Comparison of ENCODE assay signal across 1 cellular context in the genomic region with DNA sequence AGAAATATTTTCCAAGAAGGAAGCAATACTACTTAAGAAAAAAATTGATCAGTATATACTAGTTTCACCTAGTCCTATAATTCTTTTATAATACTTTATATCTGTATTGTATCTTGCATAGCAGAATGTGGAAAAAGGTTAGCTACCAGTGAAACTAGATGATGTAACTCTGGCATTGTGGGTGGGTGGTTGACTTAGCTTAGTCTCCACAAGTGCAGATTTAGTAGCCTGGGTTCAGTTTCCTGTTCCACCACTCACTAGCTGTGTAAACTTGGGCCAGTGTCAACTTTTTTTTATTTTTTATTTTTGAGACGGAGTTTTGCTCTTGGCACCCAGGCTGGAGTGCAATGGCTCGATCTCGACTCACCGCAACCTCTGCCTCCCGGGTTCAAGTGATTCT.
TF ChIP-seq lines count a peak whose summit lies in the region.

No MANE protein-coding gene starts in this region.

TF ChIP-seq in GM12878, 131 proteins besides CTCF, POLR2A, EP300 and RAD21:
- TF ChIP-seq EGR1 (IDR thresholded peaks at IDR 0.05; ENCODE audit: borderline replicate concordance in 1 of 2, low read depth in 2 of 2, low read length in 2 of 2): peak in 1 of 2 experiments; percentile 12; a peak in 1 of 3 replicates
- TF ChIP-seq NR2F1 (conservative IDR thresholded peaks at IDR 0.05): no peak
- TF ChIP-seq, protein P1, sequence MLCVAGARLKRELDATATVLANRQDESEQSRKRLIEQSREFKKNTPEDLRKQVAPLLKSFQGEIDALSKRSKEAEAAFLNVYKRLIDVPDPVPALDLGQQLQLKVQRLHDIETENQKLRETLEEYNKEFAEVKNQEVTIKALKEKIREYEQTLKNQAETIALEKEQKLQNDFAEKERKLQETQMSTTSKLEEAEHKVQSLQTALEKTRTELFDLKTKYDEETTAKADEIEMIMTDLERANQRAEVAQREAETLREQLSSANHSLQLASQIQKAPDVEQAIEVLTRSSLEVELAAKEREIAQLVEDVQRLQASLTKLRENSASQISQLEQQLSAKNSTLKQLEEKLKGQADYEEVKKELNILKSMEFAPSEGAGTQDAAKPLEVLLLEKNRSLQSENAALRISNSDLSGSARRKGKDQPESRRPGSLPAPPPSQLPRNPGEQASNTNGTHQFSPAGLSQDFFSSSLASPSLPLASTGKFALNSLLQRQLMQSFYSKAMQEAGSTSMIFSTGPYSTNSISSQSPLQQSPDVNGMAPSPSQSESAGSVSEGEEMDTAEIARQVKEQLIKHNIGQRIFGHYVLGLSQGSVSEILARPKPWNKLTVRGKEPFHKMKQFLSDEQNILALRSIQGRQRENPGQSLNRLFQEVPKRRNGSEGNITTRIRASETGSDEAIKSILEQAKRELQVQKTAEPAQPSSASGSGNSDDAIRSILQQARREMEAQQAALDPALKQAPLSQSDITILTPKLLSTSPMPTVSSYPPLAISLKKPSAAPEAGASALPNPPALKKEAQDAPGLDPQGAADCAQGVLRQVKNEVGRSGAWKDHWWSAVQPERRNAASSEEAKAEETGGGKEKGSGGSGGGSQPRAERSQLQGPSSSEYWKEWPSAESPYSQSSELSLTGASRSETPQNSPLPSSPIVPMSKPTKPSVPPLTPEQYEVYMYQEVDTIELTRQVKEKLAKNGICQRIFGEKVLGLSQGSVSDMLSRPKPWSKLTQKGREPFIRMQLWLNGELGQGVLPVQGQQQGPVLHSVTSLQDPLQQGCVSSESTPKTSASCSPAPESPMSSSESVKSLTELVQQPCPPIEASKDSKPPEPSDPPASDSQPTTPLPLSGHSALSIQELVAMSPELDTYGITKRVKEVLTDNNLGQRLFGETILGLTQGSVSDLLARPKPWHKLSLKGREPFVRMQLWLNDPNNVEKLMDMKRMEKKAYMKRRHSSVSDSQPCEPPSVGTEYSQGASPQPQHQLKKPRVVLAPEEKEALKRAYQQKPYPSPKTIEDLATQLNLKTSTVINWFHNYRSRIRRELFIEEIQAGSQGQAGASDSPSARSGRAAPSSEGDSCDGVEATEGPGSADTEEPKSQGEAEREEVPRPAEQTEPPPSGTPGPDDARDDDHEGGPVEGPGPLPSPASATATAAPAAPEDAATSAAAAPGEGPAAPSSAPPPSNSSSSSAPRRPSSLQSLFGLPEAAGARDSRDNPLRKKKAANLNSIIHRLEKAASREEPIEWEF (IDR thresholded peaks at IDR 0.05; ENCODE audit: insufficient replicate concordance, low read depth, low read length): no peak
- TF ChIP-seq ZNF24 (IDR thresholded peaks at IDR 0.05): no peak
- no peak for TF ChIP-seq WRNIP1 (IDR thresholded peaks at IDR 0.05; ENCODE audit: borderline replicate concordance, low read depth, low read length)
- TF ChIP-seq, protein P2, sequence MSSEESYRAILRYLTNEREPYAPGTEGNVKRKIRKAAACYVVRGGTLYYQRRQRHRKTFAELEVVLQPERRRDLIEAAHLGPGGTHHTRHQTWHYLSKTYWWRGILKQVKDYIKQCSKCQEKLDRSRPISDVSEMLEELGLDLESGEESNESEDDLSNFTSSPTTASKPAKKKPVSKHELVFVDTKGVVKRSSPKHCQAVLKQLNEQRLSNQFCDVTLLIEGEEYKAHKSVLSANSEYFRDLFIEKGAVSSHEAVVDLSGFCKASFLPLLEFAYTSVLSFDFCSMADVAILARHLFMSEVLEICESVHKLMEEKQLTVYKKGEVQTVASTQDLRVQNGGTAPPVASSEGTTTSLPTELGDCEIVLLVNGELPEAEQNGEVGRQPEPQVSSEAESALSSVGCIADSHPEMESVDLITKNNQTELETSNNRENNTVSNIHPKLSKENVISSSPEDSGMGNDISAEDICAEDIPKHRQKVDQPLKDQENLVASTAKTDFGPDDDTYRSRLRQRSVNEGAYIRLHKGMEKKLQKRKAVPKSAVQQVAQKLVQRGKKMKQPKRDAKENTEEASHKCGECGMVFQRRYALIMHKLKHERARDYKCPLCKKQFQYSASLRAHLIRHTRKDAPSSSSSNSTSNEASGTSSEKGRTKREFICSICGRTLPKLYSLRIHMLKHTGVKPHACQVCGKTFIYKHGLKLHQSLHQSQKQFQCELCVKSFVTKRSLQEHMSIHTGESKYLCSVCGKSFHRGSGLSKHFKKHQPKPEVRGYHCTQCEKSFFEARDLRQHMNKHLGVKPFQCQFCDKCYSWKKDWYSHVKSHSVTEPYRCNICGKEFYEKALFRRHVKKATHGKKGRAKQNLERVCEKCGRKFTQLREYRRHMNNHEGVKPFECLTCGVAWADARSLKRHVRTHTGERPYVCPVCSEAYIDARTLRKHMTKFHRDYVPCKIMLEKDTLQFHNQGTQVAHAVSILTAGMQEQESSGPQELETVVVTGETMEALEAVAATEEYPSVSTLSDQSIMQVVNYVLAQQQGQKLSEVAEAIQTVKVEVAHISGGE (CRISPR knock-in tag; IDR thresholded peaks at IDR 0.05): no peak
- TF ChIP-seq, protein P3, sequence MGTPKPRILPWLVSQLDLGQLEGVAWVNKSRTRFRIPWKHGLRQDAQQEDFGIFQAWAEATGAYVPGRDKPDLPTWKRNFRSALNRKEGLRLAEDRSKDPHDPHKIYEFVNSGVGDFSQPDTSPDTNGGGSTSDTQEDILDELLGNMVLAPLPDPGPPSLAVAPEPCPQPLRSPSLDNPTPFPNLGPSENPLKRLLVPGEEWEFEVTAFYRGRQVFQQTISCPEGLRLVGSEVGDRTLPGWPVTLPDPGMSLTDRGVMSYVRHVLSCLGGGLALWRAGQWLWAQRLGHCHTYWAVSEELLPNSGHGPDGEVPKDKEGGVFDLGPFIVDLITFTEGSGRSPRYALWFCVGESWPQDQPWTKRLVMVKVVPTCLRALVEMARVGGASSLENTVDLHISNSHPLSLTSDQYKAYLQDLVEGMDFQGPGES (IDR thresholded peaks at IDR 0.05): no peak
- TF ChIP-seq, protein P4, sequence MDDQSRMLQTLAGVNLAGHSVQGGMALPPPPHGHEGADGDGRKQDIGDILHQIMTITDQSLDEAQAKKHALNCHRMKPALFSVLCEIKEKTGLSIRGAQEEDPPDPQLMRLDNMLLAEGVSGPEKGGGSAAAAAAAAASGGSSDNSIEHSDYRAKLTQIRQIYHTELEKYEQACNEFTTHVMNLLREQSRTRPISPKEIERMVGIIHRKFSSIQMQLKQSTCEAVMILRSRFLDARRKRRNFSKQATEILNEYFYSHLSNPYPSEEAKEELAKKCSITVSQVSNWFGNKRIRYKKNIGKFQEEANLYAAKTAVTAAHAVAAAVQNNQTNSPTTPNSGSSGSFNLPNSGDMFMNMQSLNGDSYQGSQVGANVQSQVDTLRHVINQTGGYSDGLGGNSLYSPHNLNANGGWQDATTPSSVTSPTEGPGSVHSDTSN (IDR thresholded peaks at IDR 0.05; ENCODE audit: insufficient replicate concordance, low read depth, low read length): no peak
- TF ChIP-seq NFIC (IDR thresholded peaks at IDR 0.05; ENCODE audit: low read depth, low read length): no peak
- no peak for TF ChIP-seq ZZZ3 (IDR thresholded peaks at IDR 0.05; ENCODE audit: control insufficient read depth, insufficient read length, low read depth)
- no peak for TF ChIP-seq SIX5 (IDR thresholded peaks at IDR 0.05; ENCODE audit: low read depth, low read length, severe bottlenecking)
- TF ChIP-seq SUPT20H (IDR thresholded peaks at IDR 0.05; ENCODE audit: borderline replicate concordance, control insufficient read depth, low read depth, low read length): no peak
- TF ChIP-seq, protein P5, sequence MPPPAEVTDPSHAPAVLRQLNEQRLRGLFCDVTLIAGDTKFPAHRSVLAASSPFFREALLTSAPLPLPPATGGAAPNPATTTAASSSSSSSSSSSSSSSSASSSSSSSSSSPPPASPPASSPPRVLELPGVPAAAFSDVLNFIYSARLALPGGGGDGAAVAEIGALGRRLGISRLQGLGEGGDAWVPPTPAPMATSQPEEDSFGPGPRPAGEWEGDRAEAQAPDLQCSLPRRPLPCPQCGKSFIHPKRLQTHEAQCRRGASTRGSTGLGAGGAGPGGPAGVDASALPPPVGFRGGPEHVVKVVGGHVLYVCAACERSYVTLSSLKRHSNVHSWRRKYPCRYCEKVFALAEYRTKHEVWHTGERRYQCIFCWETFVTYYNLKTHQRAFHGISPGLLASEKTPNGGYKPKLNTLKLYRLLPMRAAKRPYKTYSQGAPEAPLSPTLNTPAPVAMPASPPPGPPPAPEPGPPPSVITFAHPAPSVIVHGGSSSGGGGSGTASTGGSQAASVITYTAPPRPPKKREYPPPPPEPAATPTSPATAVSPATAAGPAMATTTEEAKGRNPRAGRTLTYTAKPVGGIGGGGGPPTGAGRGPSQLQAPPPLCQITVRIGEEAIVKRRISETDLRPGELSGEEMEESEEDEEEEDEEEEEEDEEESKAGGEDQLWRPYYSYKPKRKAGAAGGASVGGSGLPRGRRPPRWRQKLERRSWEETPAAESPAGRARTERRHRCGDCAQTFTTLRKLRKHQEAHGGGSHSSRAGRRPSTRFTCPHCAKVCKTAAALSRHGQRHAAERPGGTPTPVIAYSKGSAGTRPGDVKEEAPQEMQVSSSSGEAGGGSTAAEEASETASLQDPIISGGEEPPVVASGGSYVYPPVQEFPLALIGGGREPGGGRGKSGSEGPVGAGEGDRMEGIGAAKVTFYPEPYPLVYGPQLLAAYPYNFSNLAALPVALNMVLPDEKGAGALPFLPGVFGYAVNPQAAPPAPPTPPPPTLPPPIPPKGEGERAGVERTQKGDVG (CRISPR knock-in tag; IDR thresholded peaks at IDR 0.05): no peak
- peak; percentile 23; the same call in 1 of the 2 replicates for TF ChIP-seq RUNX3 (IDR thresholded peaks at IDR 0.05; ENCODE audit: low read length)
- TF ChIP-seq STAT1 (conservative IDR thresholded peaks at IDR 0.05): no peak
- no peak for TF ChIP-seq HDAC2 (IDR thresholded peaks at IDR 0.05)
